14 cellular contexts compared by ENCODE assay signal in the genomic region with DNA sequence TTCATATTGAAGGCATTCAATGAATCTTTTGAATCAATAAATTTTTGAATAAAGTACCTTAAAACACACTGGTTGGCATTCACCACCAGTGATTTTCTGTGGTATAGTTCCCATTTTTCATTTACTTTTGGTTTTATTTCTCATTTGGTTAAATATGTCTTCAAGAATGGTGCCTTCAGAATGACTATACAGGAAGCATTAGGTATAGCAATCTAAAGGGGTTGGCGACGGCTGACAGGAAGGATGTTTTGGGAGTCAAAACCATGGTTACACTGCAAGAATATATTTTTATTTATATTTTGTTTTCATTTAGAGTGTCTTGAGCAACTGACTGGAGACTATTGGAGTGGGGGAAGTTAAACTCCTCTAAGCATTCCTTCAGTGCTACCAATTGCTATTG.
DNase-seq lines count a peak whose midpoint lies in the region; ATAC-seq, FAIRE-seq and TF ChIP-seq lines count a peak whose summit lies in the region.
"Had no signal": no experiment of that assay in that cellular context is flagged by ENCODE, and none has a peak within 500 bp of the region (broad histone marks: within the 10 kb centered on the region; RNA-seq: fewer than 3 reads in every experiment).

No MANE protein-coding gene starts in this region.

- RAD21 ChIA-PET in GM12878 (lab: Charles Lee; ENCODE audit: unreplicated experiment): no interaction called here

- 0% methylated on average over 2 of the region's 2 CpGs for WGBS in GM12878 (ENCODE audit: insufficient coverage, insufficient replicate concordance, low lambda C conversion rate, missing lambda C conversion rate)
- WGBS in heart right ventricle, 2 donors: 51 to 63% methylated on average over 2 of the region's 2 CpGs

- peak; percentile 77 for ATAC-seq in GM18909 (IDR thresholded peaks at IDR 0.05; ENCODE audit: poor library complexity, unreplicated experiment)
- peak; percentile 68 for ATAC-seq in GM21723 (IDR thresholded peaks at IDR 0.05; ENCODE audit: unreplicated experiment)
- peak; percentile 74 for ATAC-seq in HG03159 (IDR thresholded peaks at IDR 0.05; ENCODE audit: unreplicated experiment)
- ATAC-seq in GM12878: peak; percentile 91
- ATAC-seq in heart right ventricle: no peak
- ATAC-seq: gastroesophageal sphincter had no signal

- H3K27ac ChIP-seq in GM12878 (ENCODE audit: control insufficient read depth, insufficient read depth) (no peak overlapping the region), OCI-LY7 (ENCODE audit: low read depth, low read length, poor library complexity, severe bottlenecking) (no peak overlapping the region), heart right ventricle (no peak overlapping the region)
- H3K27ac ChIP-seq: gastroesophageal sphincter, SK-N-MC had no signal

- H2AFZ ChIP-seq in GM12878 (ENCODE audit: control insufficient read depth, low read depth, low read length) (no peak overlapping the region; the same call in 1 of the 2 replicates), OCI-LY7 (ENCODE audit: low read length) (no peak overlapping the region)

- H3K4me3 ChIP-seq in GM12878: no peak overlapping the region
- no peak overlapping the region for H3K4me3 ChIP-seq in OCI-LY7 (ENCODE audit: low read depth, low read length, poor library complexity, severe bottlenecking)
- H3K4me3 ChIP-seq in HAP-1: no peak overlapping the region
- no peak overlapping the region for H3K4me3 ChIP-seq in heart right ventricle
- H3K4me3 ChIP-seq: gastroesophageal sphincter, SK-N-MC had no signal

- TF ChIP-seq POLR2A in GM12878 (IDR thresholded peaks at IDR 0.05; ENCODE audit: low read depth, low read length): no peak

- SMC1A ChIA-PET in GM12878 (lab: Charles Lee; ENCODE audit: uncharacterized antibody, unreplicated experiment): no interaction called here

- no peak for FAIRE-seq in GM12878 (lab: Jason Lieb, UNC)

- DNase-seq in GM12878 (ENCODE audit: low read depth, low spot score) (no peak), OCI-LY7 (ENCODE audit: low spot score) (no peak), medulla oblongata (ENCODE audit: extremely low spot score) (no peak), HAP-1 (ENCODE audit: low spot score in 2 of 2) (no peak), heart right ventricle (no peak)
- DNase-seq: mammary epithelial cell, NCI-H1694, NCI-H510A, OCI-M1 had no signal

- H3K36me3 ChIP-seq in GM12878 (ENCODE audit: control insufficient read depth in 2 of 2, insufficient read depth in 2 of 2, low read length in 1 of 2): no peaks in the 10 kb centered on the region
- no peaks in the 10 kb centered on the region for H3K36me3 ChIP-seq in OCI-LY7 (ENCODE audit: insufficient read depth, low read length)
- H3K36me3 ChIP-seq in HAP-1 (replicated peaks): no peaks in the 10 kb centered on the region
- no peaks in the 10 kb centered on the region for H3K36me3 ChIP-seq in heart right ventricle
- H3K36me3 ChIP-seq: gastroesophageal sphincter had no signal

- H3K27me3 ChIP-seq in GM12878 (replicated peaks in 1 of 2; ENCODE audit: control insufficient read depth in 2 of 2, insufficient read depth in 2 of 2, low read length in 1 of 2) (no peaks in the 10 kb centered on the region), HAP-1 (ENCODE audit: low read depth) (no peaks in the 10 kb centered on the region), heart right ventricle (no peaks in the 10 kb centered on the region)
- H3K27me3 ChIP-seq: gastroesophageal sphincter had no signal

- no peak overlapping the region for H3K4me2 ChIP-seq in GM12878 (ENCODE audit: control insufficient read depth, insufficient read depth)
- no peak overlapping the region for H3K4me2 ChIP-seq in OCI-LY7 (ENCODE audit: low read length)

- no peaks in the 10 kb centered on the region for H3K79me2 ChIP-seq in GM12878 (ENCODE audit: control insufficient read depth, insufficient read depth, low read length)
- no peaks in the 10 kb centered on the region for H3K79me2 ChIP-seq in OCI-LY7 (ENCODE audit: insufficient read depth, low read depth, low read length)

- POLR2A ChIA-PET in GM12878 (lab: Charles Lee) (no interaction called here), OCI-LY7 (lab: Charles Lee) (no interaction called here)

- H3K9ac ChIP-seq in GM12878 (ENCODE audit: control insufficient read depth, insufficient read depth, low read length): no peak overlapping the region

- no peaks in the 10 kb centered on the region for H3K9me2 ChIP-seq in OCI-LY7 (ENCODE audit: insufficient read depth, low read length)

- H3K4me1 ChIP-seq in GM12878 (ENCODE audit: control insufficient read depth, insufficient read depth, low read length) (no peaks in the 10 kb centered on the region), OCI-LY7 (ENCODE audit: insufficient read depth, low read length, poor library complexity, severe bottlenecking) (no peaks in the 10 kb centered on the region), HAP-1 (no peaks in the 10 kb centered on the region), heart right ventricle (no peaks in the 10 kb centered on the region)
- H3K4me1 ChIP-seq: gastroesophageal sphincter had no signal

- TF ChIP-seq EP300 in GM12878 (IDR thresholded peaks at IDR 0.05; ENCODE audit: borderline replicate concordance in 1 of 2, control insufficient read depth in 1 of 2, low read depth in 2 of 2, low read length in 2 of 2): no peak

- intact Hi-C loops in GM12878 (cut with micrococcal nuclease; ENCODE audit: unreplicated experiment) (no loop called here), OCI-LY7 (cut with micrococcal nuclease; ENCODE audit: unreplicated experiment) (no loop called here), heart right ventricle (cut with DNase I) (no loop called here)

- TF ChIP-seq CTCF in GM12878 (IDR thresholded peaks at IDR 0.05 in 2 of 3, conservative IDR thresholded peaks at IDR 0.05 in 1 of 3; ENCODE audit: control insufficient read depth in 2 of 3, extremely low read depth in 1 of 3, insufficient read depth in 1 of 3, low read depth in 3 of 3, low read length in 3 of 3) (no peak), OCI-LY7 (conservative IDR thresholded peaks at IDR 0.05; ENCODE audit: low read length) (no peak), heart right ventricle (IDR thresholded peaks at IDR 0.05) (no peak)

- no peaks in the 10 kb centered on the region for H3K9me3 ChIP-seq in GM12878 (replicated peaks; ENCODE audit: control insufficient read depth, insufficient read depth, low read length)
- no peaks in the 10 kb centered on the region for H3K9me3 ChIP-seq in OCI-LY7 (ENCODE audit: low read length)
- H3K9me3 ChIP-seq in HAP-1: no peaks in the 10 kb centered on the region
- H3K9me3 ChIP-seq in heart right ventricle: no peaks in the 10 kb centered on the region
- H3K9me3 ChIP-seq: gastroesophageal sphincter had no signal

- no peak for TF ChIP-seq RAD21 in GM12878 (IDR thresholded peaks at IDR 0.05; ENCODE audit: insufficient read depth, low read depth, low read length)

- in situ Hi-C loops in GM12878 (cut with MboI): no loop called here
- in situ Hi-C loops in HAP-1 (cut with MboI; ENCODE audit: low sequenced_read_pairs): no loop called here

- CTCF ChIA-PET in GM12878 (lab: Yijun Ruan, JAX) (no interaction called here), OCI-LY7 (lab: Charles Lee; ENCODE audit: unreplicated experiment) (no interaction called here)

- H4K20me1 ChIP-seq in GM12878 (ENCODE audit: control insufficient read depth, insufficient read depth) (no peaks in the 10 kb centered on the region), OCI-LY7 (ENCODE audit: insufficient read depth, low read length) (no peaks in the 10 kb centered on the region)

- no TSS peak for BruUV-seq in GM12878 (replicated peaks; lab: Mats Ljungman, UMichigan)
- BruUV-seq in OCI-LY7 (replicated peaks; lab: Mats Ljungman, UMichigan): no TSS peak

TF ChIP-seq in GM12878, 131 proteins besides CTCF, POLR2A, EP300 and RAD21:
- TF ChIP-seq RUNX3 (IDR thresholded peaks at IDR 0.05; ENCODE audit: low read length): peak; percentile 21; the same call in 1 of the 2 replicates
- TF ChIP-seq, protein P1, sequence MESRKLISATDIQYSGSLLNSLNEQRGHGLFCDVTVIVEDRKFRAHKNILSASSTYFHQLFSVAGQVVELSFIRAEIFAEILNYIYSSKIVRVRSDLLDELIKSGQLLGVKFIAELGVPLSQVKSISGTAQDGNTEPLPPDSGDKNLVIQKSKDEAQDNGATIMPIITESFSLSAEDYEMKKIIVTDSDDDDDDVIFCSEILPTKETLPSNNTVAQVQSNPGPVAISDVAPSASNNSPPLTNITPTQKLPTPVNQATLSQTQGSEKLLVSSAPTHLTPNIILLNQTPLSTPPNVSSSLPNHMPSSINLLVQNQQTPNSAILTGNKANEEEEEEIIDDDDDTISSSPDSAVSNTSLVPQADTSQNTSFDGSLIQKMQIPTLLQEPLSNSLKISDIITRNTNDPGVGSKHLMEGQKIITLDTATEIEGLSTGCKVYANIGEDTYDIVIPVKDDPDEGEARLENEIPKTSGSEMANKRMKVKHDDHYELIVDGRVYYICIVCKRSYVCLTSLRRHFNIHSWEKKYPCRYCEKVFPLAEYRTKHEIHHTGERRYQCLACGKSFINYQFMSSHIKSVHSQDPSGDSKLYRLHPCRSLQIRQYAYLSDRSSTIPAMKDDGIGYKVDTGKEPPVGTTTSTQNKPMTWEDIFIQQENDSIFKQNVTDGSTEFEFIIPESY (IDR thresholded peaks at IDR 0.05): no peak

Comparison
In these comparisons a context has a peak if more than half of its experiments do, and no peak if none do; other contexts are left out.
1. ATAC-seq: peak in GM18909 (single experiment), GM21723 (single experiment), HG03159 (single experiment) and GM12878 (single experiment); none in heart right ventricle (0 of 8).